17 cellular contexts compared by ENCODE assay signal in the genomic region with DNA sequence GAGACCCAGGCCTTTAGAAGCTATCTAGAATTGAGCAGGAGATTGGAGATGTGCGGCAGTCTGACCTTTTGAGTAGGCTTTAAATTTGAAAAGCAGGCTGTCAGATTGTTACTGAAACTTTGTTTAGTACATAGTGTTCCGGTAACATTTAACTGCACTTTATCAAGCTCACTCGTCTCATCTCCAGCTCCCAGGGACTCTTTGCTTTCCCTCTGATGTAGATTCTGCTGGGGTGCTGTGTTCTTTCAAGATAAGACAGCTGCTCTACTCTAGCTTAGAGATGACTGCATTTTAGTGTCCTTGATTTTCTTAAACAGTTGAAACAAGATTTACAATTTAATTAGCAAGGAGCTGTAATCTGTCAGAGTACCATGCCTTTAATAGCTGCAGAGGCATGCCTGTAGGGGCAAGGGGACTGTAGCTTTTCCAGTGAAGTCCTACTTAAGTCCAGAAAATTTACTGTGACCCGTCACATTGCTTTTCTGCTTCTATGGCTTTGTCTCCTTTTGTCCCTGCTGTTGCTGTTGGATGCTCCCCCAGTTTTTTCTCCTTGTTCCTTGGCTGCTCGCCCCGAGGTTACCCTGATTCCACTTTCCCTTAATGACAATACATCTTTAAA. TPM values are rescaled to one million over a fixed set of nuclear protein-coding genes. Genes with fewer than 3 reads are reported as not detected.
DNase-seq lines count a peak whose midpoint lies in the region; ATAC-seq and TF ChIP-seq lines count a peak whose summit lies in the region.
"Had no signal": no experiment of that assay in that cellular context is flagged by ENCODE, and none has a peak within 500 bp of the region (broad histone marks: within the 10 kb centered on the region; RNA-seq: fewer than 3 reads in every experiment).

No MANE protein-coding gene starts in this region.

- H3K27ac ChIP-seq in muscle layer of colon (ENCODE audit: low read depth, low read length) = peak overlapping the region; percentile 91
- no peak overlapping the region for H3K27ac ChIP-seq in coronary artery
- H3K27ac ChIP-seq: RWPE1, thoracic aorta had no signal

- H3K4me1 Mint-ChIP-seq in activated naive CD8-positive, alpha-beta T cell treated with anti-CD3 and anti-CD28 coated beads, Interleukin-2, amount 50 U/mL, for 24 hours = peaks cover 27% of the 10 kb centered on the region
- peaks cover 19% of the 10 kb centered on the region for H3K4me1 Mint-ChIP-seq in activated naive CD8-positive, alpha-beta T cell treated with anti-CD3 and anti-CD28 coated beads for 36 hours

- no peak for DNase-seq in activated naive CD8-positive, alpha-beta T cell treated with anti-CD3 and anti-CD28 coated beads, Interleukin-2, amount 50 U/mL, for 24 hours
- no peak for DNase-seq in activated naive CD8-positive, alpha-beta T cell treated with anti-CD3 and anti-CD28 coated beads for 36 hours
- peak; percentile 87 for DNase-seq in fibroblast of villous mesenchyme (ENCODE audit: low read depth)
- DNase-seq in ureter (ENCODE audit: low spot score) = peak; percentile 56
- no peak for DNase-seq in coronary artery (ENCODE audit: low spot score)
- DNase-seq: amygdala, dermis blood vessel endothelial cell, KBM-7, NCI-H1436, NCI-H69, small intestine had no signal

- H3K27ac Mint-ChIP-seq in activated naive CD8-positive, alpha-beta T cell treated with anti-CD3 and anti-CD28 coated beads, Interleukin-2, amount 50 U/mL, for 24 hours = no peak overlapping the region
- no peak overlapping the region for H3K27ac Mint-ChIP-seq in activated naive CD8-positive, alpha-beta T cell treated with anti-CD3 and anti-CD28 coated beads for 36 hours
- H3K27ac Mint-ChIP-seq: natural killer cell treated with Interleukin-12 subunit alpha and Interleukin-12 subunit beta and Interleukin-15 and Interleukin-18, amount 100 ng/mL, for 72 hours had no signal

- TF ChIP-seq CTCF in fibroblast of villous mesenchyme (IDR thresholded peaks at IDR 0.05; ENCODE audit: insufficient read depth, low read depth, low read length) (no peak), coronary artery (IDR thresholded peaks at IDR 0.05) (no peak)

- no peaks in the 10 kb centered on the region for H3K27me3 ChIP-seq in muscle layer of colon (ENCODE audit: control insufficient read depth in 1 of 2, insufficient read depth in 2 of 2, low read length in 2 of 2)

- H3K4me1 ChIP-seq in muscle layer of colon (ENCODE audit: insufficient read depth, low read length) = peaks cover 45% of the 10 kb centered on the region

- no peak overlapping the region for H3K4me3 Mint-ChIP-seq in activated naive CD8-positive, alpha-beta T cell treated with anti-CD3 and anti-CD28 coated beads, Interleukin-2, amount 50 U/mL, for 24 hours
- no peak overlapping the region for H3K4me3 Mint-ChIP-seq in activated naive CD8-positive, alpha-beta T cell treated with anti-CD3 and anti-CD28 coated beads for 36 hours
- H3K4me3 Mint-ChIP-seq: natural killer cell treated with Interleukin-12 subunit alpha and Interleukin-12 subunit beta and Interleukin-15 and Interleukin-18, amount 100 ng/mL, for 72 hours had no signal

- H3K27me3 Mint-ChIP-seq in activated naive CD8-positive, alpha-beta T cell treated with anti-CD3 and anti-CD28 coated beads, Interleukin-2, amount 50 U/mL, for 24 hours = peaks cover 5% of the 10 kb centered on the region
- H3K27me3 Mint-ChIP-seq in activated naive CD8-positive, alpha-beta T cell treated with anti-CD3 and anti-CD28 coated beads for 36 hours = no peaks in the 10 kb centered on the region
- H3K27me3 Mint-ChIP-seq: natural killer cell treated with Interleukin-12 subunit alpha and Interleukin-12 subunit beta and Interleukin-15 and Interleukin-18, amount 100 ng/mL, for 72 hours had no signal

- H3K36me3 Mint-ChIP-seq in activated naive CD8-positive, alpha-beta T cell treated with anti-CD3 and anti-CD28 coated beads, Interleukin-2, amount 50 U/mL, for 24 hours (ENCODE audit: low read depth) = peaks cover 2% of the 10 kb centered on the region
- peaks cover 7% of the 10 kb centered on the region for H3K36me3 Mint-ChIP-seq in activated naive CD8-positive, alpha-beta T cell treated with anti-CD3 and anti-CD28 coated beads for 36 hours

- H3K9me3 ChIP-seq in muscle layer of colon (ENCODE audit: low read length) = no peaks in the 10 kb centered on the region
- H3K9me3 ChIP-seq: thoracic aorta had no signal

- no peak overlapping the region for H3K4me3 ChIP-seq in fibroblast of villous mesenchyme (ENCODE audit: low read depth, low read length)
- peak overlapping the region in 1 of 2 donors; percentile 8 for H3K4me3 ChIP-seq in muscle layer of colon (ENCODE audit: low read depth in 1 of 2, low read length in 2 of 2)
- no peak overlapping the region for H3K4me3 ChIP-seq in coronary artery
- H3K4me3 ChIP-seq: thoracic aorta had no signal

- no peaks in the 10 kb centered on the region for H3K9me3 Mint-ChIP-seq in activated naive CD8-positive, alpha-beta T cell treated with anti-CD3 and anti-CD28 coated beads, Interleukin-2, amount 50 U/mL, for 24 hours
- peaks cover 1% of the 10 kb centered on the region for H3K9me3 Mint-ChIP-seq in activated naive CD8-positive, alpha-beta T cell treated with anti-CD3 and anti-CD28 coated beads for 36 hours
- H3K9me3 Mint-ChIP-seq: natural killer cell treated with Interleukin-12 subunit alpha and Interleukin-12 subunit beta and Interleukin-15 and Interleukin-18, amount 100 ng/mL, for 72 hours had no signal

- no peaks in the 10 kb centered on the region for H3K36me3 ChIP-seq in muscle layer of colon (ENCODE audit: insufficient read depth, low read length)
- H3K36me3 ChIP-seq: thoracic aorta had no signal

- H3K9ac ChIP-seq in muscle layer of colon (ENCODE audit: low read length) = no peak overlapping the region

- peak; percentile 22 for ATAC-seq in activated naive CD8-positive, alpha-beta T cell treated with anti-CD3 and anti-CD28 coated beads, Interleukin-2, amount 50 U/mL, for 24 hours
- ATAC-seq in GM19328 (IDR thresholded peaks at IDR 0.05; ENCODE audit: unreplicated experiment) (no peak), GM21528 (IDR thresholded peaks at IDR 0.05; ENCODE audit: low FRiP score, unreplicated experiment) (no peak)

RNA-seq across cellular contexts. Expression of a gene that starts 56.4 kb away (rescaled TPM):
- 100 to 1,000 TPM; 136 to 139 TPM for total RNA-seq in activated naive CD8-positive, alpha-beta T cell treated with anti-CD3 and anti-CD28 coated beads for 36 hours
- total RNA-seq in fibroblast of villous mesenchyme (138 and 158 TPM in 2 replicates), ureter (93.8 TPM)

Comparison
In these comparisons a context has a peak if more than half of its experiments do, and no peak if none do; other contexts are left out.
1. DNase-seq: peak in fibroblast of villous mesenchyme (single experiment) and ureter (single experiment); none in activated naive CD8-positive, alpha-beta T cell treated with anti-CD3 and anti-CD28 coated beads, Interleukin-2, amount 50 U/mL, for 24 hours (single experiment), activated naive CD8-positive, alpha-beta T cell treated with anti-CD3 and anti-CD28 coated beads for 36 hours (single experiment) and coronary artery (single experiment).